Comparison of ENCODE assay signal across 8 cellular contexts in genomic region chr12:122975790-122976647, GRCh38. TPM values are rescaled to one million over a fixed set of nuclear protein-coding genes. Genes with fewer than 3 reads are reported as not detected.
DNase-seq lines count a peak whose midpoint lies in the region; ATAC-seq and TF ChIP-seq lines count a peak whose summit lies in the region.

No MANE protein-coding gene starts in this region.

- peak overlapping the region; percentile 99 for H3K27ac Mint-ChIP-seq in activated naive CD8-positive, alpha-beta T cell
- peak overlapping the region; percentile 98 for H3K27ac Mint-ChIP-seq in type B pancreatic cell

- H3K4me3 Mint-ChIP-seq in activated naive CD8-positive, alpha-beta T cell = peak overlapping the region; percentile 97
- peak overlapping the region; percentile 98 for H3K4me3 Mint-ChIP-seq in type B pancreatic cell

- H3K27me3 Mint-ChIP-seq in activated naive CD8-positive, alpha-beta T cell = no peaks in the 10 kb centered on the region
- no peaks in the 10 kb centered on the region for H3K27me3 Mint-ChIP-seq in type B pancreatic cell

- H3K9me3 ChIP-seq in cardiac muscle cell (ENCODE audit: low read depth) = no peaks in the 10 kb centered on the region

- TF ChIP-seq CTCF in cardiac muscle cell (IDR thresholded peaks at IDR 0.05; ENCODE audit: low read depth, low read length) (no peak), type B pancreatic cell (conservative IDR thresholded peaks at IDR 0.05) (no peak)

- H3K4me3 ChIP-seq in cardiac muscle cell = peak overlapping the region; percentile 62

- ATAC-seq in HG03108 (IDR thresholded peaks at IDR 0.05; ENCODE audit: unreplicated experiment) = no peak

- H3K36me3 ChIP-seq in cardiac muscle cell = no peaks in the 10 kb centered on the region

- peaks cover 8% of the 10 kb centered on the region for H3K4me1 ChIP-seq in cardiac muscle cell (ENCODE audit: low read depth)

- intact Hi-C loops in cardiac septum (cut with DNase I) = loop anchor here (5.0 kb wide), 1 partner anchor 256 kb away; the partner anchor contains the start of genes MPHOSPH9 and MTRFR

- no peaks in the 10 kb centered on the region for H3K36me3 Mint-ChIP-seq in activated naive CD8-positive, alpha-beta T cell
- H3K36me3 Mint-ChIP-seq in type B pancreatic cell = no peaks in the 10 kb centered on the region

- DNase-seq in cardiac muscle cell (ENCODE audit: low read depth in 1 of 2, low spot score in 1 of 2) = peak in 1 of 2 donors; percentile 40
- no peak for DNase-seq in cardiac septum (ENCODE audit: low spot score)
- DNase-seq in kidney tubule cell (ENCODE audit: low spot score) = peak; percentile 23
- no peak for DNase-seq in type B pancreatic cell (ENCODE audit: extremely low spot score, unreplicated experiment)
- no peak for DNase-seq in NCI-H345 treated with DMSO at 0.1 percent for 48 hours (lab: John Stamatoyannopoulos, UW; ENCODE audit: unreplicated experiment)
- no peak for DNase-seq in COR-L47 (lab: John Stamatoyannopoulos, UW)

- peaks cover 32% of the 10 kb centered on the region for H3K4me1 Mint-ChIP-seq in activated naive CD8-positive, alpha-beta T cell (ENCODE audit: low read depth)
- H3K4me1 Mint-ChIP-seq in type B pancreatic cell (ENCODE audit: unreplicated experiment) = peaks cover 16% of the 10 kb centered on the region

- H3K27me3 ChIP-seq in cardiac muscle cell = no peaks in the 10 kb centered on the region

- H3K9me3 Mint-ChIP-seq in activated naive CD8-positive, alpha-beta T cell (ENCODE audit: low read depth) = no peaks in the 10 kb centered on the region
- H3K9me3 Mint-ChIP-seq in type B pancreatic cell = no peaks in the 10 kb centered on the region

- H3K27ac ChIP-seq in cardiac muscle cell = peak overlapping the region; percentile 91

RNA-seq across cellular contexts. Expression of gene OGFOD2, which starts 1.0 kb away (rescaled TPM):
- total RNA-seq in cardiac muscle cell (39.3 and 44.4 TPM in 2 replicates), cardiac septum (10.6 TPM), type B pancreatic cell (ENCODE audit: low replicate concordance) (17.0 and 24.1 TPM in 2 replicates)
- 22.8 and 41.8 TPM in 2 replicates for polyA plus RNA-seq in cardiac muscle cell

RNA-seq across cellular contexts. Expression of gene ARL6IP4, which starts 4.5 kb away (rescaled TPM):
- total RNA-seq in cardiac muscle cell (204 and 253 TPM in 2 replicates), cardiac septum (139 TPM), type B pancreatic cell (ENCODE audit: low replicate concordance) (140 and 146 TPM in 2 replicates)
- 274 and 323 TPM in 2 replicates for polyA plus RNA-seq in cardiac muscle cell

RNA-seq across cellular contexts. Expression of gene ABCB9, which starts 9.8 kb away (rescaled TPM):
- total RNA-seq in cardiac muscle cell (9.7 and 13.0 TPM in 2 replicates), cardiac septum (7.2 TPM), type B pancreatic cell (ENCODE audit: low replicate concordance) (6.7 and 9.6 TPM in 2 replicates)
- 5.2 and 10.0 TPM in 2 replicates for polyA plus RNA-seq in cardiac muscle cell
